In the genomic region with DNA sequence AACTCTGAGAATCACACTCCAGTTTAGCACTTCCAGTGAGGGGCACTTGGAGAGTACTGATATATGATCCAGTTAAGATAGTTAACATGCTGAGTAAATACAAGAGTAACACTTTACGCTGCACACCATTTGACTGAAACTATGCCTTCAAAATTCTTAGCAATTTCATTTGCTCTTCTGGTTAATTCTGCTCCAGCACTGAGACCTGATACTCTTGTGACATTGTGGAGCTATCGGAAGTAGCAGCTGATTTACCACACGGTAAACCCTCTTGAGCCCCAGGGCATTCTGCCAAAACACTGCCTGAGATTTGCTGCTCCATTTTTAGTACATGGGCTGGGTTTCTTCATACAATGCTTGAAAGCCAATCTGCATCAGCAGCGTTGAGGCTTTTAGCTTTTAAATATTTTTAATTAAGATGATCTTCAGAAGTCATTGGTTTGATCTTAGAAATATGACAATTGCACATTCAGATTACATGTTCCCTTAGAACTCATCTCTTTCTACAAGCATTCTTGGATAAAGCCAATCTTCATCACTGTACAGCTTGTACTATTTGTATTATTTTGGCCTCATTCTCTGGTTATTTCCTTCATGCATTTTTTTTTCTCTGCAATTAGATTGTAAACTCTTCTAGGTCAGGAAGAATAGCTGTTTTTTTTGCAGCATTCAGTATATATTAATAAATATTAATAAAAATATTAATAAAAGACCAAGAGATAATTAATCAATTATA, we compare ENCODE assay signal across 8 cellular contexts.
A peak's percentile ranks its signal among the peaks of the same experiment; 100 is the strongest.
DNase-seq lines count a peak whose midpoint lies in the region; ATAC-seq, FAIRE-seq and TF ChIP-seq lines count a peak whose summit lies in the region.

No MANE protein-coding gene starts in this region.

- FAIRE-seq in D721Med (lab: Jason Lieb, UNC) (no peak), GM12892 (lab: Jason Lieb, UNC) (no peak)

- H3K4me1 ChIP-seq in OCI-LY3 (ENCODE audit: low read length) = peaks cover 10% of the 10 kb centered on the region

- H4K20me1 ChIP-seq in OCI-LY3 (ENCODE audit: insufficient read depth, low read length) = no peaks in the 10 kb centered on the region

- H3K27ac ChIP-seq in OCI-LY3 (ENCODE audit: low read length) = no peak overlapping the region

- TF ChIP-seq CTCF in OCI-LY3 (IDR thresholded peaks at IDR 0.05; ENCODE audit: low read depth, low read length) (no peak), D721Med (IDR thresholded peaks at IDR 0.05; ENCODE audit: insufficient read depth, missing control alignments) (no peak)

- no peaks in the 10 kb centered on the region for H3K79me2 ChIP-seq in OCI-LY3 (ENCODE audit: low read length)

- no peak overlapping the region for H2AFZ ChIP-seq in OCI-LY3 (ENCODE audit: low read depth, low read length)

- H3K4me2 ChIP-seq in OCI-LY3 (ENCODE audit: low read length) = peak overlapping the region; percentile 6

- no peak for TF ChIP-seq POLR2A in GM12892 (IDR thresholded peaks at IDR 0.05; ENCODE audit: low read depth, low read length)

- ATAC-seq in GM18909 (IDR thresholded peaks at IDR 0.05; ENCODE audit: poor library complexity, unreplicated experiment) = peak; percentile 61
- ATAC-seq in HG03159 (IDR thresholded peaks at IDR 0.05; ENCODE audit: unreplicated experiment) = peak; percentile 50

- peaks cover 12% of the 10 kb centered on the region for H3K27me3 ChIP-seq in OCI-LY3 (ENCODE audit: low read depth, low read length)

- no peaks in the 10 kb centered on the region for H3K36me3 ChIP-seq in OCI-LY3 (replicated peaks; ENCODE audit: low read depth, low read length)

- H3K9ac ChIP-seq in OCI-LY3 (ENCODE audit: low read length) = no peak overlapping the region

- H3K9me3 ChIP-seq in OCI-LY3 (ENCODE audit: insufficient read depth, low read length) = no peaks in the 10 kb centered on the region

- no peak overlapping the region for H3K4me3 ChIP-seq in OCI-LY3 (ENCODE audit: low read length)

- DNase-seq in myocyte (ENCODE audit: low read depth) (peak; percentile 98), D721Med (ENCODE audit: insufficient read length, low spot score) (no peak), C1 segment of cervical spinal cord (lab: John Stamatoyannopoulos, UW) (no peak), GM12892 (ENCODE audit: insufficient read length) (no peak), AG08395 (ENCODE audit: low spot score) (no peak)
